2 cellular contexts compared by ENCODE assay signal in genomic region chr5:150052326-150053230, GRCh38.
TF ChIP-seq lines count a peak whose summit lies in the region.

No MANE protein-coding gene starts in this region.

TF ChIP-seq in IMR-90, 13 proteins besides CTCF, POLR2A, EP300 and RAD21:
- TF ChIP-seq RCOR1 (IDR thresholded peaks at IDR 0.05; ENCODE audit: insufficient replicate concordance, low read length) = no peak

TF ChIP-seq in K562, 482 proteins besides CTCF, POLR2A, EP300 and RAD21:
- no peak for TF ChIP-seq E2F5 (CRISPR knock-in tag; IDR thresholded peaks at IDR 0.05)
- TF ChIP-seq HDAC3 (IDR thresholded peaks at IDR 0.05; ENCODE audit: borderline replicate concordance, partially characterized antibody) = no peak
- no peak for TF ChIP-seq ETS1 (conservative IDR thresholded peaks at IDR 0.05; ENCODE audit: control insufficient read depth, low read depth, low read length)
- TF ChIP-seq ZNF354B (CRISPR knock-in tag; IDR thresholded peaks at IDR 0.05) = no peak
- no peak for TF ChIP-seq ZNF655 (CRISPR knock-in tag; IDR thresholded peaks at IDR 0.05)
- no peak for TF ChIP-seq POLR3A (IDR thresholded peaks at IDR 0.05; ENCODE audit: borderline replicate concordance, extremely low read depth, insufficient read depth, insufficient read length)
- no peak for TF ChIP-seq E2F4 (CRISPR knock-in tag; IDR thresholded peaks at IDR 0.05; ENCODE audit: low read depth)
- no peak for TF ChIP-seq HNRNPLL (IDR thresholded peaks at IDR 0.05; ENCODE audit: low read depth, low read length, poor library complexity, severe bottlenecking)
- TF ChIP-seq ARID4B (CRISPR knock-in tag; IDR thresholded peaks at IDR 0.05) = no peak
- TF ChIP-seq NFE2 (IDR thresholded peaks at IDR 0.05; ENCODE audit: low read depth) = no peak
- TF ChIP-seq SREBF1 (IDR thresholded peaks at IDR 0.05; ENCODE audit: borderline replicate concordance, low read depth, low read length) = no peak
- no peak for TF ChIP-seq STAG1 (CRISPR knock-in tag; IDR thresholded peaks at IDR 0.05; ENCODE audit: borderline replicate concordance)
- no peak for TF ChIP-seq NONO (IDR thresholded peaks at IDR 0.05; ENCODE audit: low read depth in 2 of 2, low read length in 1 of 2)
- no peak for TF ChIP-seq TEAD4 (IDR thresholded peaks at IDR 0.05; ENCODE audit: low read length)
- TF ChIP-seq TEAD4 (CRISPR knock-in tag; IDR thresholded peaks at IDR 0.05; ENCODE audit: borderline replicate concordance) = no peak
- TF ChIP-seq ZNF398 (CRISPR knock-in tag; IDR thresholded peaks at IDR 0.05) = no peak
- no peak for TF ChIP-seq MGA (IDR thresholded peaks at IDR 0.05)
- TF ChIP-seq HMG20B (CRISPR knock-in tag; IDR thresholded peaks at IDR 0.05) = no peak
- no peak for TF ChIP-seq NR2F6 (CRISPR knock-in tag; IDR thresholded peaks at IDR 0.05)
- no peak for TF ChIP-seq YBX1 (IDR thresholded peaks at IDR 0.05)
TF ChIP-seq in K562: peak in this region for 0.
